Comparison of ENCODE assay signal across 8 cellular contexts in genomic region chr15:45200001-45200798, GRCh38. TPM values are rescaled to one million over a fixed set of nuclear protein-coding genes. Genes with fewer than 3 reads are reported as not detected.
DNase-seq lines count a peak whose midpoint lies in the region; ATAC-seq and TF ChIP-seq lines count a peak whose summit lies in the region.

No MANE protein-coding gene starts in this region.

- peak overlapping the region; percentile 94 to 100 for H3K9ac ChIP-seq in colonic mucosa (ENCODE audit: low read depth in 2 of 2, low read length in 2 of 2)

- H3K4me3 ChIP-seq in colonic mucosa = peak overlapping the region; percentile 45
- peak overlapping the region; percentile 74 to 75 for H3K4me3 ChIP-seq in left lung

- no peaks in the 10 kb centered on the region for H3K27me3 ChIP-seq in colonic mucosa
- H3K27me3 ChIP-seq in left lung = no peaks in the 10 kb centered on the region

- H3K4me1 ChIP-seq in colonic mucosa (no peaks in the 10 kb centered on the region), left lung (peaks cover 0 to 27% of the 10 kb centered on the region in 2 donors)

- H3K9me3 ChIP-seq in colonic mucosa (no peaks in the 10 kb centered on the region), left lung (no peaks in the 10 kb centered on the region)

- no peaks in the 10 kb centered on the region for H3K36me3 ChIP-seq in colonic mucosa
- H3K36me3 ChIP-seq in left lung = no peaks in the 10 kb centered on the region

- peak overlapping the region; percentile 95 for H3K27ac ChIP-seq in colonic mucosa
- H3K27ac ChIP-seq in left lung = peak overlapping the region; percentile 93 to 99

- peak; percentile 95 for DNase-seq in AG09319 (ENCODE audit: extremely low read depth, low read depth)
- DNase-seq in NCI-H460 (ENCODE audit: extremely low read depth, low read depth) = peak; percentile 92
- peak; percentile 97 for DNase-seq in activated CD4-positive, alpha-beta T cell treated with anti-CD3 and anti-CD28 coated beads for 1 hour
- peak; percentile 99 for DNase-seq in colonic mucosa
- DNase-seq in left lung = peak; percentile 88 to 94
- peak; percentile 92 for DNase-seq in stimulated activated CD4-positive, alpha-beta T cell treated with anti-CD3 and anti-CD28 coated beads, Interleukin-2, amount 100 ng/mL, for 4 hours (ENCODE audit: low read depth)

- TF ChIP-seq CTCF in AG09319 (IDR thresholded peaks at IDR 0.05; ENCODE audit: low read depth, low read length) (no peak), colonic mucosa (IDR thresholded peaks at IDR 0.05) (no peak), left lung (IDR thresholded peaks at IDR 0.05) (no peak)

- ATAC-seq in GM19025 (IDR thresholded peaks at IDR 0.05; ENCODE audit: low read depth, unreplicated experiment) = peak; percentile 35
- ATAC-seq in HG03280 (IDR thresholded peaks at IDR 0.05; ENCODE audit: unreplicated experiment) = peak; percentile 42
- ATAC-seq in left lung = peak; percentile 80

- intact Hi-C loops in colonic mucosa (cut with DNase I) = loop anchor here (5.0 kb wide), 2 partner anchors 33 to 202 kb away; a partner anchor contains a TSS
- intact Hi-C loops in left lung (cut with DNase I) = no loop called here

RNA-seq across cellular contexts. Expression of gene SHF, which starts 12.4 kb away (rescaled TPM):
- total RNA-seq in NCI-H460 (2014; rRNA removed; shearing (Covaris generic)) = 1.4 and 3.1 TPM in 2 replicates
- 0.25 and 3.8 TPM in 2 replicates for polyA plus RNA-seq in NCI-H460 (2014; cell fraction: nucleus; rRNA removed)
- total RNA-seq in colonic mucosa (10 to 100 TPM in 1 of 2 donors, 1 to 10 TPM in 1; 8.7 to 14.7 TPM), left lung (1 to 10 TPM; 5.5 to 7.7 TPM)

RNA-seq across cellular contexts. Expression of gene SLC28A2, which starts 51.8 kb away (rescaled TPM):
- total RNA-seq in NCI-H460 (2014; rRNA removed; shearing (Covaris generic)) = not detected in 2 replicates
- not detected in 2 replicates for polyA plus RNA-seq in NCI-H460 (2014; cell fraction: nucleus; rRNA removed)
- total RNA-seq in colonic mucosa = 10 to 100 TPM; 21.6 to 54.9 TPM
- total RNA-seq in left lung = not detected

Comparison
In these comparisons a context has a peak if more than half of its experiments do, and no peak if none do; other contexts are left out.
1. Peak in every context shown above with its lines: DNase-seq, ATAC-seq, H3K4me3 ChIP-seq and H3K27ac ChIP-seq.
2. RNA of gene SLC28A2, which starts 51.8 kb away (total RNA-seq): 21.6 to 54.9 TPM in colonic mucosa; not detected in NCI-H460 and not detected in left lung; every median in the first group is over 10 times any median in the second.